ENCODE assay signal across 2 cellular contexts in the genomic region with DNA sequence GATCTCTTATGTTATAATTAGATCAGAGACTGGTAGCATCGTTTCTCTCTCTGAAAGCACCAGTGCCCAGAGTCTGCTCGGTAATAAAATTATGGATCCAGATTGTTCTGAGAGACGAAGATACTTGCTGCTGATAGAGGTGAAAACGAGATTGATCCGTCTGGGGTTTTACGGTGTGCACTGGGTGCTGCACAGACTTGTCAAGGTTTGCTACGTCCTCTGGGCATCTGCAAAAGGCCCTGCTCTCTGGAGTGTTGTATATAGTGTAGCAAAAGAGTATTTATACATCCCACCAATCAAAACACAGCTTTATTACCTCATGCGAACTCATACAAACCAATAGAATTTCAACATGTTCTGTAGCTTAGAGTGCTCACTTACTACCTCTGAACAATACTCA.
TF ChIP-seq lines count a peak whose summit lies in the region.

No MANE protein-coding gene starts in this region.

TF ChIP-seq in IMR-90, 13 proteins besides CTCF, POLR2A, EP300 and RAD21 (continued from another document):
- TF ChIP-seq, protein P1, sequence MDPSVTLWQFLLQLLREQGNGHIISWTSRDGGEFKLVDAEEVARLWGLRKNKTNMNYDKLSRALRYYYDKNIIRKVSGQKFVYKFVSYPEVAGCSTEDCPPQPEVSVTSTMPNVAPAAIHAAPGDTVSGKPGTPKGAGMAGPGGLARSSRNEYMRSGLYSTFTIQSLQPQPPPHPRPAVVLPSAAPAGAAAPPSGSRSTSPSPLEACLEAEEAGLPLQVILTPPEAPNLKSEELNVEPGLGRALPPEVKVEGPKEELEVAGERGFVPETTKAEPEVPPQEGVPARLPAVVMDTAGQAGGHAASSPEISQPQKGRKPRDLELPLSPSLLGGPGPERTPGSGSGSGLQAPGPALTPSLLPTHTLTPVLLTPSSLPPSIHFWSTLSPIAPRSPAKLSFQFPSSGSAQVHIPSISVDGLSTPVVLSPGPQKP (IDR thresholded peaks at IDR 0.05; ENCODE audit: borderline replicate concordance, low read depth, low read length): no peak
- TF ChIP-seq CHD1 (IDR thresholded peaks at IDR 0.05; ENCODE audit: low read depth, low read length) (no peak), SMC3 (IDR thresholded peaks at IDR 0.05; ENCODE audit: low read depth, low read length) (no peak), FOS (IDR thresholded peaks at IDR 0.05; ENCODE audit: low read depth, low read length) (no peak), BHLHE40 (IDR thresholded peaks at IDR 0.05; ENCODE audit: low read depth, low read length) (no peak), RFX5 (IDR thresholded peaks at IDR 0.05; ENCODE audit: low read depth, low read length) (no peak), CEBPB (IDR thresholded peaks at IDR 0.05; ENCODE audit: low read depth, low read length) (no peak), MAFK (IDR thresholded peaks at IDR 0.05; ENCODE audit: low read depth, low read length) (no peak), NFE2L2 (IDR thresholded peaks at IDR 0.05; ENCODE audit: low read depth, low read length) (no peak), MAZ (IDR thresholded peaks at IDR 0.05; ENCODE audit: borderline replicate concordance, low read depth, low read length) (no peak), MXI1 (IDR thresholded peaks at IDR 0.05; ENCODE audit: borderline replicate concordance, low read depth, low read length) (no peak)
- TF ChIP-seq, protein P2, sequence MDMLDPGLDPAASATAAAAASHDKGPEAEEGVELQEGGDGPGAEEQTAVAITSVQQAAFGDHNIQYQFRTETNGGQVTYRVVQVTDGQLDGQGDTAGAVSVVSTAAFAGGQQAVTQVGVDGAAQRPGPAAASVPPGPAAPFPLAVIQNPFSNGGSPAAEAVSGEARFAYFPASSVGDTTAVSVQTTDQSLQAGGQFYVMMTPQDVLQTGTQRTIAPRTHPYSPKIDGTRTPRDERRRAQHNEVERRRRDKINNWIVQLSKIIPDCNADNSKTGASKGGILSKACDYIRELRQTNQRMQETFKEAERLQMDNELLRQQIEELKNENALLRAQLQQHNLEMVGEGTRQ (IDR thresholded peaks at IDR 0.05; ENCODE audit: low read depth, low read length): no peak

TF ChIP-seq in endothelial cell of umbilical vein, 7 proteins besides CTCF, POLR2A, EP300 and RAD21 (continued from another document):
- TF ChIP-seq POLR2AphosphoS5 (IDR thresholded peaks at IDR 0.05; ENCODE audit: insufficient read depth, low read depth, low read length): no peak
- TF ChIP-seq JUN (IDR thresholded peaks at IDR 0.05; ENCODE audit: borderline replicate concordance, insufficient read depth, insufficient read length, low read depth): no peak
